ENCODE assay signal across 16 cellular contexts in the genomic region with DNA sequence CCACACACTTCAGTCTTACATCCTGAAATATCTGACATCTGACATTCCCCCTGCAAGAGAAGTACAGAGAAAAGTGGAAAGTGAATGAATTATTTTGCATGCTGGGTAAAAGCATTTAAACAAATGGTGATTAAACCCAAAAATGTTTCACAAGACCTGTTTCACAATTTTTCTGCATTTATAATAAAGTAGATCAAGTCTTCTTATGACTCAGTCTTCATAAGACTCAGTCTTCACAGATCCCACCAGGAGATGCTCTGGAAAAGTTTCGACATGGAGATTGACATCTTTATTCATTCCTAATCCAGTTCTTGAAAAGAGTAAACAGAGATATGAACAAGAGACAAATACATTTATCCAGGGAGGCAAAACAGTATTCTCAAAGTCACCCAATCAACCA. TPM values are rescaled to one million over a fixed set of nuclear protein-coding genes. Genes with fewer than 3 reads are reported as not detected.
"Had no signal": no experiment of that assay in that cellular context is flagged by ENCODE, and none has a peak within 500 bp of the region (broad histone marks: within the 10 kb centered on the region; RNA-seq: fewer than 3 reads in every experiment).

No MANE protein-coding gene starts in this region.

- DNase-seq: activated CD4-positive, alpha-beta memory T cell treated with anti-CD3 and anti-CD28 coated beads for 36 hours; activated CD4-positive, CD25-positive, alpha-beta regulatory T cell treated with anti-CD3 and anti-CD28 coated beads, Interleukin-2, amount 50 U/mL, for 72 hours; activated naive CD8-positive, alpha-beta T cell treated with anti-CD3 and anti-CD28 coated beads, Interleukin-2, amount 10 ng/mL, durations not matched to agents 7 days and 5 days; activated T-cell treated with anti-CD3 and anti-CD28 coated beads, Interleukin-2, amount 50 U/mL, for 72 hours; cortex of kidney; effector memory CD4-positive, alpha-beta T cell; heart left ventricle; islet precursor cell; mesendoderm; ovary; stimulated activated CD4-positive, alpha-beta T cell treated with anti-CD3 and anti-CD28 coated beads, Interleukin-4, amount 100 ng/mL, for 1 hour; stimulated activated CD8-positive, alpha-beta memory T cell treated with anti-CD3 and anti-CD28 coated beads, Interleukin-4, amount 100 ng/mL, for 48 hours; SW 1271; testis had no signal

- H3K27me3 ChIP-seq: ovary, testis had no signal

- H3K36me3 ChIP-seq: heart left ventricle, ovary had no signal

- H3K4me3 ChIP-seq: heart left ventricle, ovary, testis had no signal

- H3K9me3 ChIP-seq: heart left ventricle, ovary, testis had no signal

- H3K4me1 ChIP-seq: testis had no signal

- H3K27ac ChIP-seq: heart left ventricle, ovary, testis had no signal

- ATAC-seq: activated T-cell treated with anti-CD3 and anti-CD28 coated beads, Interleukin-2, amount 50 U/mL, for 72 hours; heart left ventricle; left lobe of liver had no signal

RNA-seq across cellular contexts. Expression of gene CYP1A2, which starts 39.6 kb away (rescaled TPM):
- polyA plus RNA-seq: heart left ventricle, neural cell, ovary had no signal
